Comparison of ENCODE assay signal across 28 cellular contexts in genomic region chr17:67315865-67316264, GRCh38.
"Had no signal": no experiment of that assay in that cellular context is flagged by ENCODE, and none has a peak within 500 bp of the region (broad histone marks: within the 10 kb centered on the region; RNA-seq: fewer than 3 reads in every experiment).

No MANE protein-coding gene starts in this region.

- H3K4me1 ChIP-seq: ascending aorta, breast epithelium, colonic mucosa, esophagus squamous epithelium, gastroesophageal sphincter had no signal

- H3K27ac ChIP-seq: ascending aorta, breast epithelium, cardiac muscle cell, colonic mucosa, epithelial cell of prostate, esophagus squamous epithelium, gastroesophageal sphincter, heart right ventricle, hepatocyte had no signal

- H3K36me3 ChIP-seq: ascending aorta, breast epithelium, cardiac muscle cell, colonic mucosa, esophagus squamous epithelium, gastroesophageal sphincter, heart right ventricle had no signal

- H3K79me2 ChIP-seq: hepatocyte had no signal

- H3K9me3 ChIP-seq: ascending aorta, breast epithelium, colonic mucosa, esophagus squamous epithelium, gastroesophageal sphincter, heart right ventricle had no signal

- H3K4me2 ChIP-seq: hepatocyte had no signal

- FAIRE-seq: endometrium, endothelial cell of umbilical vein had no signal

- ATAC-seq: activated CD4-positive, alpha-beta T cell treated with anti-CD3 and anti-CD28 coated beads for 36 hours; activated T-cell treated with anti-CD3 and anti-CD28 coated beads, Interleukin-2, amount 50 U/mL, for 72 hours; gastroesophageal sphincter; heart right ventricle had no signal

- DNase-seq: activated CD4-positive, alpha-beta memory T cell treated with anti-CD3 and anti-CD28 coated beads for 36 hours; activated CD4-positive, alpha-beta T cell treated with anti-CD3 and anti-CD28 coated beads for 36 hours; activated CD4-positive, alpha-beta T cell treated with anti-CD3 and anti-CD28 coated beads, Interleukin-2, amount 10 ng/mL, durations not matched to agents 24 days and 14 days; activated CD4-positive, CD25-positive, alpha-beta regulatory T cell; activated CD4-positive, CD25-positive, alpha-beta regulatory T cell treated with anti-CD3 and anti-CD28 coated beads, Interleukin-2, amount 50 U/mL, for 72 hours; activated CD8-positive, alpha-beta memory T cell treated with anti-CD3 and anti-CD28 coated beads, Interleukin-2, amount 50 U/mL, for 48 hours; activated gamma-delta T cell treated with Interleukin-2 at 50 U/mL for 16 hours; activated naive CD4-positive, alpha-beta T cell treated with anti-CD3 and anti-CD28 coated beads, Interleukin-2, amount 50 U/mL, for 16 hours; activated naive CD4-positive, alpha-beta T cell treated with Interleukin-2 at 50 U/mL for 16 hours; activated T-cell treated with anti-CD3 and anti-CD28 coated beads for 4 hours; activated T-cell treated with anti-CD3 and anti-CD28 coated beads, Interleukin-2, amount 50 U/mL, for 24 hours; activated T-cell treated with anti-CD3 and anti-CD28 coated beads, Interleukin-2, amount 50 U/mL, for 72 hours; central memory CD4-positive, alpha-beta T cell; cerebellar nuclear complex; colonic mucosa; effector CD8-positive, alpha-beta T cell; esophagus squamous epithelium; foreskin melanocyte; heart right ventricle; T1000 had no signal

- H2AFZ ChIP-seq: hepatocyte had no signal

- H3K27me3 ChIP-seq: ascending aorta, breast epithelium, cardiac muscle cell, colonic mucosa, gastroesophageal sphincter, heart right ventricle, hepatocyte had no signal

- H3K4me3 ChIP-seq: ascending aorta, breast epithelium, cardiac muscle cell, colonic mucosa, esophagus squamous epithelium, gastroesophageal sphincter, heart right ventricle, hepatocyte had no signal
